8 cellular contexts compared by ENCODE assay signal in the genomic region with DNA sequence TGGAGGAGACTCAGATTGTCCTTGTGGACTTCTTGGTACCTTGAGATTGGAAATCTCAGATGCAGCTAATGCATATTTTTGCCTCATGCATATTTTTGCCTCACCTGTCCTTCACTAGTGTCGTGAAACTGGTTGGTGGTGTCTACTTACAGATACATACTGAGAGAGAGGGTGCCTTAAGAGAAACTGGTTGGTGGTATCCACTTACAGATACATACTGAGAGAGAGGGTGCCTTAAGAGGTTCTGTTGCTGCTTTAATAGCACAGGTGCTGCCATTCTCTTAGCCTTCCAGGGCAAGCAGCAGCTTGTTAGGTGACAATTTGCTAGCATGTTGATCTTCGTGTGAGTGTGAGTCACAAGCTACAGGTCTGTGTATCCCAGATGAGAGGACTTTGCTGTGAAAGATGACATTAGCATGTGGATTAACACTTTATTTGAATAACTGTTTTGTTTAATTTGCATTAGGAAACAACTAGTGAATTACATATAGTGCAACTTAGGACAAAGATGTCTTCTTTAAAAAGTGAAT. TPM values are rescaled to one million over a fixed set of nuclear protein-coding genes. Genes with fewer than 3 reads are reported as not detected.
DNase-seq lines count a peak whose midpoint lies in the region; ATAC-seq, FAIRE-seq and TF ChIP-seq lines count a peak whose summit lies in the region.

No MANE protein-coding gene starts in this region.

- H3K9me3 ChIP-seq in BLaER1 (no peaks in the 10 kb centered on the region), HCT116 (ENCODE audit: control insufficient read depth in 1 of 2, insufficient read depth in 1 of 2, low read depth in 1 of 2, low read length in 2 of 2) (no peaks in the 10 kb centered on the region), PC-3 (ENCODE audit: low read length) (no peaks in the 10 kb centered on the region)

- H3K79me2 ChIP-seq in HCT116 (ENCODE audit: insufficient read depth, low read length) (peaks cover 55% of the 10 kb centered on the region), PC-3 (ENCODE audit: low read length) (peaks cover 49% of the 10 kb centered on the region)

- H3K9me2 ChIP-seq in HCT116 (ENCODE audit: insufficient read depth), result no peaks in the 10 kb centered on the region
- no peaks in the 10 kb centered on the region for H3K9me2 ChIP-seq in PC-3 (replicated peaks; ENCODE audit: low read length)

- H2AFZ ChIP-seq in HCT116 (ENCODE audit: low read depth, low read length, poor library complexity, severe bottlenecking) (no peak overlapping the region), PC-3 (ENCODE audit: low read length) (no peak overlapping the region)

- no peak for DNase-seq in HCT116 (ENCODE audit: low read depth, low spot score)
- DNase-seq in PC-3, result peak; percentile 46
- DNase-seq in foreskin fibroblast, result no peak
- no peak for DNase-seq in HTR-8/SVneo (ENCODE audit: insufficient read length, low spot score)
- DNase-seq in coronary artery (ENCODE audit: low spot score), result no peak
- DNase-seq in iPS-NIHi7 (ENCODE audit: extremely low spot score), result no peak
- DNase-seq in GM13976 (ENCODE audit: low spot score), result no peak

- H3K9ac ChIP-seq in BLaER1 (peak overlapping the region; percentile 81), HCT116 (ENCODE audit: low read length) (0 out of 2 replicates have a peak overlapping the region, but pooled peaks have one; percentile 84), PC-3 (ENCODE audit: low read length) (no peak overlapping the region)

- TF ChIP-seq RAD21 in HCT116 (IDR thresholded peaks at IDR 0.05; ENCODE audit: low read depth), result no peak

- intact Hi-C loops in HCT116 (cut with micrococcal nuclease) (no loop called here), PC-3 (cut with micrococcal nuclease) (loop anchor here (5.0 kb wide), 1 partner anchor 39 kb away; no protein-coding TSS in a partner anchor)

- in situ Hi-C loops in GM13976 (cut with MboI; ENCODE audit: low sequenced_read_pairs, unreplicated experiment), result no loop called here

- H3K4me3 ChIP-seq in BLaER1 (peak overlapping the region; percentile 75), HCT116 (replicated peaks in 1 of 2; ENCODE audit: low read depth in 1 of 2, low read length in 2 of 2) (peak overlapping the region in 1 of 2 experiments; percentile 90; a peak in 3 of 4 replicates), PC-3 (ENCODE audit: low read length) (peak overlapping the region; percentile 93), foreskin fibroblast (ENCODE audit: low read depth in 1 of 2, low read length in 2 of 2) (peak overlapping the region; percentile 69 to 70), coronary artery (no peak overlapping the region)

- RAD21 ChIA-PET in HCT116 (lab: Charles Lee; ENCODE audit: low non-redundant PET in 1 of 2, low total read pairs in 2 of 2, uncharacterized antibody in 2 of 2, unreplicated experiment in 2 of 2), result no interaction called here

- H3K27me3 ChIP-seq in BLaER1 (no peaks in the 10 kb centered on the region), HCT116 (ENCODE audit: insufficient read depth, low read length) (no peaks in the 10 kb centered on the region), PC-3 (ENCODE audit: low read length) (no peaks in the 10 kb centered on the region)

- H3F3A ChIP-seq in PC-3 (ENCODE audit: low read length, unreplicated experiment), result no peaks in the 10 kb centered on the region

- H4K20me1 ChIP-seq in BLaER1 (peaks cover 2% of the 10 kb centered on the region; the same call in 1 of the 2 replicates), HCT116 (ENCODE audit: insufficient read depth) (0 out of 2 replicates have a peak, but pooled peaks cover 3% of the 10 kb centered on the region), PC-3 (ENCODE audit: low read length) (0 out of 2 replicates have a peak, but pooled peaks cover 8% of the 10 kb centered on the region)

- H3K4me2 ChIP-seq in BLaER1 (peak overlapping the region; percentile 86), HCT116 (ENCODE audit: low read length) (peak overlapping the region; percentile 82), PC-3 (ENCODE audit: low read length) (peak overlapping the region; percentile 95)

- FAIRE-seq in HTR-8/SVneo (lab: Jason Lieb, UNC), result no peak

- no peak for TF ChIP-seq POLR2A in HCT116 (IDR thresholded peaks at IDR 0.05; ENCODE audit: borderline replicate concordance, extremely low read depth, insufficient read depth, insufficient read length)

- H3K4me1 ChIP-seq in BLaER1 (peaks cover 80% of the 10 kb centered on the region), HCT116 (ENCODE audit: control insufficient read depth in 1 of 2, insufficient read depth in 2 of 2, low read length in 2 of 2) (peaks cover 8 to 24% of the 10 kb centered on the region in 2 experiments; a peak in 3 of 4 replicates), PC-3 (ENCODE audit: insufficient read depth, low read length) (peaks cover 33% of the 10 kb centered on the region)

- POLR2A ChIA-PET in HCT116 (lab: Charles Lee), result no interaction called here
- POLR2A ChIA-PET in PC-3 (lab: Charles Lee; ENCODE audit: unreplicated experiment), result no interaction called here

- TF ChIP-seq CTCF in HCT116 (IDR thresholded peaks at IDR 0.05 in 2 of 3, conservative IDR thresholded peaks at IDR 0.05 in 1 of 3; ENCODE audit: borderline replicate concordance in 1 of 3, insufficient read depth in 1 of 3, low read depth in 2 of 3, low read length in 2 of 3), result no peak
- no peak for TF ChIP-seq CTCF in PC-3 (conservative IDR thresholded peaks at IDR 0.05; ENCODE audit: low read depth, low read length)
- TF ChIP-seq CTCF in foreskin fibroblast (IDR thresholded peaks at IDR 0.05; ENCODE audit: low read depth, low read length), result no peak
- no peak for TF ChIP-seq CTCF in coronary artery (IDR thresholded peaks at IDR 0.05)
- TF ChIP-seq CTCF in GM13976 (IDR thresholded peaks at IDR 0.05; ENCODE audit: borderline replicate concordance, control extremely low read depth, extremely low read depth, insufficient read depth, missing control alignments), result no peak

- H3K36me3 ChIP-seq in BLaER1 (peaks cover 18% of the 10 kb centered on the region), HCT116 (ENCODE audit: control insufficient read depth in 1 of 2, insufficient read depth in 2 of 2, low read length in 2 of 2) (peaks cover 38 to 50% of the 10 kb centered on the region in 2 experiments), PC-3 (ENCODE audit: low read depth, low read length) (peaks cover 35% of the 10 kb centered on the region)

- no TSS peak for BruUV-seq in HCT116 (replicated peaks; lab: Mats Ljungman, UMichigan)
- BruUV-seq in PC-3 (replicated peaks; lab: Mats Ljungman, UMichigan), result no TSS peak

- ATAC-seq in HCT116, result no peak
- 0 out of 2 replicates have a peak, but pooled peaks have one; percentile 5 for ATAC-seq in PC-3

- H3K27ac ChIP-seq in BLaER1 (peak overlapping the region; percentile 14; the same call in 1 of the 2 replicates), HCT116 (ENCODE audit: low read depth, low read length) (no peak overlapping the region), PC-3 (ENCODE audit: low read length) (no peak overlapping the region), coronary artery (no peak overlapping the region)

- CTCF ChIA-PET in HCT116 (lab: Charles Lee), result interaction anchor here (3.1 kb wide), 1 partner anchor 16 kb away, joined by 15 read pairs; no protein-coding TSS in a partner anchor
- CTCF ChIA-PET in PC-3 (lab: Charles Lee), result no interaction called here

TF ChIP-seq in HCT116, 20 proteins besides CTCF, POLR2A, EP300 and RAD21 (continues in another document):
- TF ChIP-seq SP1 (IDR thresholded peaks at IDR 0.05; ENCODE audit: low read depth) (no peak), EZH2phosphoT487 (IDR thresholded peaks at IDR 0.05; ENCODE audit: borderline replicate concordance) (no peak), YY1 (IDR thresholded peaks at IDR 0.05; ENCODE audit: extremely low read depth, insufficient replicate concordance, low read depth, low read length) (no peak), SRF (IDR thresholded peaks at IDR 0.05; ENCODE audit: low read depth) (no peak), FOSL1 (IDR thresholded peaks at IDR 0.05; ENCODE audit: low read depth) (no peak), CBX3 (IDR thresholded peaks at IDR 0.05; ENCODE audit: low read depth) (no peak), ZFX (IDR thresholded peaks at IDR 0.05) (no peak), EZH2 (IDR thresholded peaks at IDR 0.05) (no peak), CEBPB (IDR thresholded peaks at IDR 0.05; ENCODE audit: low read depth) (no peak), POLR2AphosphoS5 (IDR thresholded peaks at IDR 0.05; ENCODE audit: low read depth, low read length) (no peak), TCF7L2 (IDR thresholded peaks at IDR 0.05; ENCODE audit: borderline replicate concordance, extremely low read depth, insufficient read depth, insufficient read length) (no peak), ZNF274 (IDR thresholded peaks at IDR 0.05; ENCODE audit: low read depth, low read length) (no peak)
- TF ChIP-seq, protein P1, sequence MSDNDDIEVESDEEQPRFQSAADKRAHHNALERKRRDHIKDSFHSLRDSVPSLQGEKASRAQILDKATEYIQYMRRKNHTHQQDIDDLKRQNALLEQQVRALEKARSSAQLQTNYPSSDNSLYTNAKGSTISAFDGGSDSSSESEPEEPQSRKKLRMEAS (IDR thresholded peaks at IDR 0.05), result no peak
- TF ChIP-seq, protein P2, sequence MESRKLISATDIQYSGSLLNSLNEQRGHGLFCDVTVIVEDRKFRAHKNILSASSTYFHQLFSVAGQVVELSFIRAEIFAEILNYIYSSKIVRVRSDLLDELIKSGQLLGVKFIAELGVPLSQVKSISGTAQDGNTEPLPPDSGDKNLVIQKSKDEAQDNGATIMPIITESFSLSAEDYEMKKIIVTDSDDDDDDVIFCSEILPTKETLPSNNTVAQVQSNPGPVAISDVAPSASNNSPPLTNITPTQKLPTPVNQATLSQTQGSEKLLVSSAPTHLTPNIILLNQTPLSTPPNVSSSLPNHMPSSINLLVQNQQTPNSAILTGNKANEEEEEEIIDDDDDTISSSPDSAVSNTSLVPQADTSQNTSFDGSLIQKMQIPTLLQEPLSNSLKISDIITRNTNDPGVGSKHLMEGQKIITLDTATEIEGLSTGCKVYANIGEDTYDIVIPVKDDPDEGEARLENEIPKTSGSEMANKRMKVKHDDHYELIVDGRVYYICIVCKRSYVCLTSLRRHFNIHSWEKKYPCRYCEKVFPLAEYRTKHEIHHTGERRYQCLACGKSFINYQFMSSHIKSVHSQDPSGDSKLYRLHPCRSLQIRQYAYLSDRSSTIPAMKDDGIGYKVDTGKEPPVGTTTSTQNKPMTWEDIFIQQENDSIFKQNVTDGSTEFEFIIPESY (IDR thresholded peaks at IDR 0.05; ENCODE audit: extremely low read depth, insufficient replicate concordance, low read length), result no peak

RNA-seq across cellular contexts. Expression of a gene that starts 1.4 kb away (rescaled TPM):
- total RNA-seq in HCT116 (2021; ENCODE audit: unreplicated experiment) (183 TPM), PC-3 (2014; rRNA removed) (198 and 245 TPM in 2 replicates)
- 175 and 244 TPM in 2 replicates for polyA plus RNA-seq in HCT116 (2012)

RNA-seq across cellular contexts. Expression of a gene that starts 4.2 kb away (rescaled TPM):
- total RNA-seq in HCT116 (2021; ENCODE audit: unreplicated experiment), result 43.6 TPM
- polyA plus RNA-seq in HCT116 (2012), result 32.3 and 47.5 TPM in 2 replicates
- 20.6 and 33.3 TPM in 2 replicates for total RNA-seq in PC-3 (2014; rRNA removed)

RNA-seq across cellular contexts. Expression of a gene that starts 23.2 kb away (rescaled TPM):
- total RNA-seq in HCT116 (2021; ENCODE audit: unreplicated experiment) (4.2 TPM), PC-3 (2014; rRNA removed) (1.5 and 2.6 TPM in 2 replicates)
- 0.90 and 1.6 TPM in 2 replicates for polyA plus RNA-seq in HCT116 (2012)

RNA-seq across cellular contexts. Expression of a gene that starts 52.7 kb away (rescaled TPM):
- total RNA-seq in HCT116 (2021; ENCODE audit: unreplicated experiment) (0.15 TPM), PC-3 (2014; rRNA removed) (0.04 and 0.17 TPM in 2 replicates)
- 0.05 TPM in 1 of 2 replicates, not detected in the other for polyA plus RNA-seq in HCT116 (2012)
